Comparison of ENCODE assay signal across 24 cellular contexts in the genomic region with DNA sequence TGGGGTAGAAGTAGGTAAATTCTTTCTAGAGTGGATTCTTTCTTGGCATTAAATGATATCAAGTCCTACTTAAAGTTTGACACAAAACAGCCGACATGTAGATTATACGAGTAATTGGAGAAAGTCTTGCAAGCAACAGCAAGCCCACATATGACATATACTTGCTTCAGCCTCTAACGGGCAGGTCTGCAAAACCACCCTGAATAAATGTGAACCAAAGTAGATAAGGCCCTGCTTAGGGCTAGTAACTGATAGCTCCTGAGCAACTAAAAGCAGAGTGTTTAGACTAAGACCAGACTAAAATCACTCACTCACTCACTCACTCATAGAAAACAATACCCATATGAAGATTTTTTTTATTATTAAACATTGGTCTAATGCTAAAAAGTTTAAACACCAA.
"Had no signal": no experiment of that assay in that cellular context is flagged by ENCODE, and none has a peak within 500 bp of the region (broad histone marks: within the 10 kb centered on the region; RNA-seq: fewer than 3 reads in every experiment).

No MANE protein-coding gene starts in this region.

- FAIRE-seq: endothelial cell of umbilical vein, urothelium cell line had no signal

- H3K27ac ChIP-seq: gastrocnemius medialis, transverse colon had no signal

- H3K36me3 ChIP-seq: esophagus muscularis mucosa, gastrocnemius medialis, sigmoid colon, transverse colon had no signal

- H3K27ac Mint-ChIP-seq: activated CD4-positive, alpha-beta memory T cell treated with anti-CD3 and anti-CD28 coated beads, Interleukin-2, amount 10 ng/mL, durations not matched to agents 7 days and 5 days; activated CD8-positive, alpha-beta memory T cell treated with anti-CD3 and anti-CD28 coated beads, Interleukin-2, amount 10 ng/mL, durations not matched to agents 7 days and 5 days; activated naive CD4-positive, alpha-beta T cell treated with anti-CD3 and anti-CD28 coated beads, Interleukin-2, amount 10 ng/mL, durations not matched to agents 7 days and 5 days; stimulated activated naive B cell treated with anti-CD40 and anti-IgM and Interleukin-4, amounts not matched to agents 10 μg/mL and 1 μg/mL and 100 μg/mL, for 72 hours had no signal

- DNase-seq: activated CD4-positive, alpha-beta memory T cell treated with anti-CD3 and anti-CD28 coated beads, Interleukin-2, amount 10 ng/mL, durations not matched to agents 7 days and 5 days; activated CD4-positive, alpha-beta T cell treated with anti-CD3 and anti-CD28 coated beads for 4 hours; activated CD4-positive, CD25-positive, alpha-beta regulatory T cell; activated CD8-positive, alpha-beta memory T cell treated with anti-CD3 and anti-CD28 coated beads, Interleukin-2, amount 10 ng/mL, durations not matched to agents 7 days and 5 days; activated effector memory CD4-positive, alpha-beta T cell treated with anti-CD3 and anti-CD28 coated beads, Interleukin-2, amount 50 U/mL, for 16 hours; activated naive CD4-positive, alpha-beta T cell treated with anti-CD3 and anti-CD28 coated beads, Interleukin-2, amount 10 ng/mL, durations not matched to agents 7 days and 5 days; activated T-cell treated with anti-CD3 and anti-CD28 coated beads for 4 hours; central memory CD4-positive, alpha-beta T cell; dermis blood vessel endothelial cell; effector memory CD4-positive, alpha-beta T cell; gastrocnemius medialis; kidney; naive thymus-derived CD4-positive, alpha-beta T cell; sigmoid colon; stimulated activated CD4-positive, alpha-beta T cell treated with anti-CD3 and anti-CD28 coated beads, Interleukin-2, amount 100 ng/mL, for 48 hours; stimulated activated CD8-positive, alpha-beta memory T cell treated with anti-CD3 and anti-CD28 coated beads, Interleukin-4, amount 100 ng/mL, for 48 hours; stimulated activated naive B cell treated with anti-CD40 and anti-IgM and Interleukin-4, amounts not matched to agents 10 μg/mL and 1 μg/mL and 100 μg/mL, for 72 hours; SW 1271; T-helper 2 cell; transverse colon had no signal

- H3K9me3 ChIP-seq: gastrocnemius medialis, sigmoid colon, transverse colon had no signal

- H3K4me3 ChIP-seq: esophagus muscularis mucosa, gastrocnemius medialis, lung, sigmoid colon, transverse colon had no signal

- H3K4me1 Mint-ChIP-seq: activated naive CD4-positive, alpha-beta T cell treated with anti-CD3 and anti-CD28 coated beads, Interleukin-2, amount 10 ng/mL, durations not matched to agents 7 days and 5 days had no signal

- H3K27me3 Mint-ChIP-seq: activated CD4-positive, alpha-beta memory T cell treated with anti-CD3 and anti-CD28 coated beads, Interleukin-2, amount 10 ng/mL, durations not matched to agents 7 days and 5 days; activated CD8-positive, alpha-beta memory T cell treated with anti-CD3 and anti-CD28 coated beads, Interleukin-2, amount 10 ng/mL, durations not matched to agents 7 days and 5 days; activated naive CD4-positive, alpha-beta T cell treated with anti-CD3 and anti-CD28 coated beads, Interleukin-2, amount 10 ng/mL, durations not matched to agents 7 days and 5 days; naive thymus-derived CD4-positive, alpha-beta T cell; stimulated activated naive B cell treated with anti-CD40 and anti-IgM and Interleukin-4, amounts not matched to agents 10 μg/mL and 1 μg/mL and 100 μg/mL, for 72 hours had no signal

- H3K4me1 ChIP-seq: gastrocnemius medialis, sigmoid colon, transverse colon had no signal

- ATAC-seq: activated CD8-positive, alpha-beta memory T cell treated with anti-CD3 and anti-CD28 coated beads, Interleukin-2, amount 10 ng/mL, durations not matched to agents 7 days and 5 days; gastrocnemius medialis; naive thymus-derived CD4-positive, alpha-beta T cell; stimulated activated naive B cell treated with anti-CD40 and anti-IgM and Interleukin-4, amounts not matched to agents 10 μg/mL and 1 μg/mL and 100 μg/mL, for 72 hours had no signal

- H3K27me3 ChIP-seq: esophagus muscularis mucosa, gastrocnemius medialis, sigmoid colon, transverse colon had no signal

- H3K4me3 Mint-ChIP-seq: activated CD4-positive, alpha-beta memory T cell treated with anti-CD3 and anti-CD28 coated beads, Interleukin-2, amount 10 ng/mL, durations not matched to agents 7 days and 5 days; activated CD8-positive, alpha-beta memory T cell treated with anti-CD3 and anti-CD28 coated beads, Interleukin-2, amount 10 ng/mL, durations not matched to agents 7 days and 5 days; activated naive CD4-positive, alpha-beta T cell treated with anti-CD3 and anti-CD28 coated beads, Interleukin-2, amount 10 ng/mL, durations not matched to agents 7 days and 5 days; naive thymus-derived CD4-positive, alpha-beta T cell; stimulated activated naive B cell treated with anti-CD40 and anti-IgM and Interleukin-4, amounts not matched to agents 10 μg/mL and 1 μg/mL and 100 μg/mL, for 72 hours had no signal
